In genomic region chr20:4809707-4810106, GRCh38 we compare ENCODE assay signal across 12 cellular contexts. TPM values are rescaled to one million over a fixed set of nuclear protein-coding genes. Genes with fewer than 3 reads are reported as not detected.
DNase-seq lines count a peak whose midpoint lies in the region; ATAC-seq lines count a peak whose summit lies in the region.
"Had no signal": no experiment of that assay in that cellular context is flagged by ENCODE, and none has a peak within 500 bp of the region (broad histone marks: within the 10 kb centered on the region; RNA-seq: fewer than 3 reads in every experiment).

No MANE protein-coding gene starts in this region.

- H3K27ac Mint-ChIP-seq in activated T-cell treated with anti-CD3 and anti-CD28 coated beads, Interleukin-2, amount 50 U/mL, for 24 hours = peak overlapping the region; percentile 75
- peak overlapping the region; percentile 100 for H3K27ac Mint-ChIP-seq in stimulated activated naive B cell treated with anti-CD40 and anti-IgM and Interleukin-4, amounts not matched to agents 10 μg/mL and 1 μg/mL and 100 μg/mL, for 72 hours

- H3K27me3 Mint-ChIP-seq in activated T-cell treated with anti-CD3 and anti-CD28 coated beads, Interleukin-2, amount 50 U/mL, for 24 hours = no peaks in the 10 kb centered on the region
- H3K27me3 Mint-ChIP-seq in stimulated activated naive B cell treated with anti-CD40 and anti-IgM and Interleukin-4, amounts not matched to agents 10 μg/mL and 1 μg/mL and 100 μg/mL, for 72 hours = no peaks in the 10 kb centered on the region

- peak; percentile 7 to 18 for ATAC-seq in stimulated activated naive B cell treated with anti-CD40 and anti-IgM and Interleukin-4, amounts not matched to agents 10 μg/mL and 1 μg/mL and 100 μg/mL, for 72 hours (replicated peaks)
- ATAC-seq in HG02870 (IDR thresholded peaks at IDR 0.05; ENCODE audit: unreplicated experiment) = no peak
- ATAC-seq: activated CD4-positive, CD25-positive, alpha-beta regulatory T cell treated with anti-CD3 and anti-CD28 coated beads, Interleukin-2, amount 50 U/mL, for 24 hours; left cardiac atrium had no signal

- no peak for DNase-seq in activated T-cell treated with anti-CD3 and anti-CD28 coated beads, Interleukin-2, amount 50 U/mL, for 24 hours
- no peak for DNase-seq in activated T-cell treated with anti-CD3 and anti-CD28 coated beads, Interleukin-2, amount 50 U/mL, for 48 hours
- peak; percentile 34 to 75 for DNase-seq in NCI-H187 (lab: John Stamatoyannopoulos, UW)
- peak; percentile 66 for DNase-seq in activated effector memory CD4-positive, alpha-beta T cell treated with anti-CD3 and anti-CD28 coated beads, Interleukin-2, amount 50 U/mL, for 16 hours
- peak; percentile 77 for DNase-seq in stimulated activated naive B cell treated with anti-CD40 and anti-IgM and Interleukin-4, amounts not matched to agents 10 μg/mL and 1 μg/mL and 100 μg/mL, for 72 hours
- no peak for DNase-seq in H4 (ENCODE audit: low spot score)
- no peak for DNase-seq in NCI-H2081 treated with DMSO at 0.1 percent for 48 hours (lab: John Stamatoyannopoulos, UW)
- DNase-seq: KBM-7, left cardiac atrium, OCI-M1 had no signal

- H3K4me1 Mint-ChIP-seq in activated T-cell treated with anti-CD3 and anti-CD28 coated beads, Interleukin-2, amount 50 U/mL, for 24 hours (ENCODE audit: low read depth) = peaks cover 84% of the 10 kb centered on the region
- H3K4me1 Mint-ChIP-seq in stimulated activated naive B cell treated with anti-CD40 and anti-IgM and Interleukin-4, amounts not matched to agents 10 μg/mL and 1 μg/mL and 100 μg/mL, for 72 hours = peaks cover 76 to 100% of the 10 kb centered on the region in 2 donors

- no peaks in the 10 kb centered on the region for H3K9me3 Mint-ChIP-seq in activated T-cell treated with anti-CD3 and anti-CD28 coated beads, Interleukin-2, amount 50 U/mL, for 24 hours
- H3K9me3 Mint-ChIP-seq in stimulated activated naive B cell treated with anti-CD40 and anti-IgM and Interleukin-4, amounts not matched to agents 10 μg/mL and 1 μg/mL and 100 μg/mL, for 72 hours = no peaks in the 10 kb centered on the region

- H3K36me3 Mint-ChIP-seq in activated T-cell treated with anti-CD3 and anti-CD28 coated beads, Interleukin-2, amount 50 U/mL, for 24 hours (ENCODE audit: low read depth) = peaks cover 44% of the 10 kb centered on the region
- peaks cover 55 to 78% of the 10 kb centered on the region in 2 donors for H3K36me3 Mint-ChIP-seq in stimulated activated naive B cell treated with anti-CD40 and anti-IgM and Interleukin-4, amounts not matched to agents 10 μg/mL and 1 μg/mL and 100 μg/mL, for 72 hours

- no peak overlapping the region for H3K4me3 Mint-ChIP-seq in activated T-cell treated with anti-CD3 and anti-CD28 coated beads, Interleukin-2, amount 50 U/mL, for 24 hours
- peak overlapping the region; percentile 49 to 93 for H3K4me3 Mint-ChIP-seq in stimulated activated naive B cell treated with anti-CD40 and anti-IgM and Interleukin-4, amounts not matched to agents 10 μg/mL and 1 μg/mL and 100 μg/mL, for 72 hours

RNA-seq across cellular contexts. Expression of gene RASSF2, which starts 13.7 kb away (rescaled TPM):
- total RNA-seq in H4 (2014; rRNA removed; shearing (Covaris generic)) = 3.7 and 4.1 TPM in 2 replicates

Comparison
In these comparisons a context has a peak if more than half of its experiments do, and no peak if none do; other contexts are left out.
1. DNase-seq: peak in NCI-H187 (2 of 2), activated effector memory CD4-positive, alpha-beta T cell treated with anti-CD3 and anti-CD28 coated beads, Interleukin-2, amount 50 U/mL, for 16 hours (single experiment) and stimulated activated naive B cell treated with anti-CD40 and anti-IgM and Interleukin-4, amounts not matched to agents 10 μg/mL and 1 μg/mL and 100 μg/mL, for 72 hours (single experiment); none in activated T-cell treated with anti-CD3 and anti-CD28 coated beads, Interleukin-2, amount 50 U/mL, for 24 hours (single experiment), activated T-cell treated with anti-CD3 and anti-CD28 coated beads, Interleukin-2, amount 50 U/mL, for 48 hours (0 of 2), H4 (single experiment) and NCI-H2081 treated with DMSO at 0.1 percent for 48 hours (single experiment).